In the genomic region with DNA sequence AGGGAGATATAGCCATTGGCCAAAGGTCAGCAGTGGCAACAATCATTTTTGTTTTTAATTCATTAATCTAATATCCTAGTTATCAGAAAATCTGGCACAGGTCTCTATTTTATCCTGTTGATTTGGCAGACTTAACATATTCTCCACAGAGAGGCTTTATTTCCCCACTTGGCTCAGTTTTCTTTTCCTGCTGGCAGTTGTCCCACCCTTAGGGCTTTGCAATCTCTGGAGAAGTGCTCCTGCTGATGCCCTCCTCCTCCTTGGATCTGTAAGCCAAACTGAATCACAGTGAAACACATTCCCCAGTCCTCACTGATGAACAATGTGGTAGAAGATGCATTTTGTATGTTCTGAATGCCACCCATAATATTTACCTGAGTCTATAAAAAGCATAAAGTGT, we compare ENCODE assay signal across 22 cellular contexts.
"Had no signal": no experiment of that assay in that cellular context is flagged by ENCODE, and none has a peak within 500 bp of the region (broad histone marks: within the 10 kb centered on the region; RNA-seq: fewer than 3 reads in every experiment).

No MANE protein-coding gene starts in this region.

- H3K27me3 Mint-ChIP-seq: activated B cell treated with CpG ODN at 0.5 μM for 24 hours; activated CD4-positive, alpha-beta memory T cell treated with anti-CD3 and anti-CD28 coated beads, Interleukin-2, amount 10 ng/mL, durations not matched to agents 7 days and 5 days; activated naive CD4-positive, alpha-beta T cell treated with anti-CD3 and anti-CD28 coated beads, Interleukin-2, amount 10 ng/mL, durations not matched to agents 7 days and 5 days; activated naive CD8-positive, alpha-beta T cell treated with anti-CD3 and anti-CD28 coated beads, Interleukin-2, amount 50 U/mL, for 24 hours; naive thymus-derived CD8-positive, alpha-beta T cell; stimulated activated naive B cell treated with anti-CD40 and anti-IgM and Interleukin-4, amounts not matched to agents 10 μg/mL and 1 μg/mL and 100 μg/mL, for 72 hours had no signal

- H3K27me3 ChIP-seq: body of pancreas, heart right ventricle, pancreas, sigmoid colon, upper lobe of right lung had no signal

- H3K36me3 ChIP-seq: heart right ventricle, pancreas, sigmoid colon, thoracic aorta, upper lobe of right lung had no signal

- H3K4me3 ChIP-seq: body of pancreas, heart right ventricle, pancreas, sigmoid colon, thoracic aorta, upper lobe of right lung had no signal

- H3K4me1 ChIP-seq: sigmoid colon, upper lobe of right lung had no signal

- FAIRE-seq: endometrium, islet of Langerhans, pancreas, TTC549 had no signal

- H3K27ac ChIP-seq: body of pancreas, heart right ventricle, pancreas, sigmoid colon, thoracic aorta, upper lobe of right lung had no signal

- H3K36me3 Mint-ChIP-seq: activated naive CD4-positive, alpha-beta T cell treated with anti-CD3 and anti-CD28 coated beads, Interleukin-2, amount 10 ng/mL, durations not matched to agents 7 days and 5 days; naive thymus-derived CD8-positive, alpha-beta T cell; stimulated activated naive B cell treated with anti-CD40 and anti-IgM and Interleukin-4, amounts not matched to agents 10 μg/mL and 1 μg/mL and 100 μg/mL, for 72 hours had no signal

- ATAC-seq: activated naive CD8-positive, alpha-beta T cell treated with anti-CD3 and anti-CD28 coated beads, Interleukin-2, amount 50 U/mL, for 24 hours; body of pancreas; heart right ventricle; naive thymus-derived CD8-positive, alpha-beta T cell; pancreas; stimulated activated naive B cell treated with anti-CD40 and anti-IgM and Interleukin-4, amounts not matched to agents 10 μg/mL and 1 μg/mL and 100 μg/mL, for 72 hours; upper lobe of right lung had no signal

- H3K4me1 Mint-ChIP-seq: activated B cell treated with CpG ODN at 0.5 μM for 24 hours; activated CD4-positive, alpha-beta memory T cell treated with anti-CD3 and anti-CD28 coated beads, Interleukin-2, amount 10 ng/mL, durations not matched to agents 7 days and 5 days; activated naive CD4-positive, alpha-beta T cell treated with anti-CD3 and anti-CD28 coated beads, Interleukin-2, amount 10 ng/mL, durations not matched to agents 7 days and 5 days; activated naive CD8-positive, alpha-beta T cell treated with anti-CD3 and anti-CD28 coated beads, Interleukin-2, amount 50 U/mL, for 24 hours; naive thymus-derived CD8-positive, alpha-beta T cell; stimulated activated naive B cell treated with anti-CD40 and anti-IgM and Interleukin-4, amounts not matched to agents 10 μg/mL and 1 μg/mL and 100 μg/mL, for 72 hours had no signal

- H3K4me3 Mint-ChIP-seq: activated B cell treated with CpG ODN at 0.5 μM for 24 hours; activated CD4-positive, alpha-beta memory T cell treated with anti-CD3 and anti-CD28 coated beads, Interleukin-2, amount 10 ng/mL, durations not matched to agents 7 days and 5 days; activated naive CD4-positive, alpha-beta T cell treated with anti-CD3 and anti-CD28 coated beads, Interleukin-2, amount 10 ng/mL, durations not matched to agents 7 days and 5 days; activated naive CD8-positive, alpha-beta T cell treated with anti-CD3 and anti-CD28 coated beads, Interleukin-2, amount 50 U/mL, for 24 hours; naive thymus-derived CD8-positive, alpha-beta T cell; stimulated activated naive B cell treated with anti-CD40 and anti-IgM and Interleukin-4, amounts not matched to agents 10 μg/mL and 1 μg/mL and 100 μg/mL, for 72 hours; T-helper 2 cell treated with Interferon-gamma antibody and Interleukin-4, amounts not matched to agents 5 μg/mL and 100 μg/mL, for 36 hours had no signal

- H3K9me3 ChIP-seq: pancreas, sigmoid colon, thoracic aorta, upper lobe of right lung had no signal

- H3K27ac Mint-ChIP-seq: activated B cell treated with CpG ODN at 0.5 μM for 24 hours; activated CD4-positive, alpha-beta memory T cell treated with anti-CD3 and anti-CD28 coated beads, Interleukin-2, amount 10 ng/mL, durations not matched to agents 7 days and 5 days; activated naive CD4-positive, alpha-beta T cell treated with anti-CD3 and anti-CD28 coated beads, Interleukin-2, amount 10 ng/mL, durations not matched to agents 7 days and 5 days; activated naive CD8-positive, alpha-beta T cell treated with anti-CD3 and anti-CD28 coated beads, Interleukin-2, amount 50 U/mL, for 24 hours; naive thymus-derived CD8-positive, alpha-beta T cell; stimulated activated naive B cell treated with anti-CD40 and anti-IgM and Interleukin-4, amounts not matched to agents 10 μg/mL and 1 μg/mL and 100 μg/mL, for 72 hours; T-helper 2 cell treated with Interferon-gamma antibody and Interleukin-4, amounts not matched to agents 5 μg/mL and 100 μg/mL, for 36 hours had no signal

- DNase-seq: activated B cell treated with CpG ODN at 0.5 μM for 24 hours; activated CD4-positive, alpha-beta memory T cell treated with anti-CD3 and anti-CD28 coated beads, Interleukin-2, amount 10 ng/mL, durations not matched to agents 7 days and 5 days; activated CD4-positive, alpha-beta T cell treated with anti-CD3 and anti-CD28 coated beads for 48 hours; activated naive CD4-positive, alpha-beta T cell treated with anti-CD3 and anti-CD28 coated beads, Interleukin-2, amount 10 ng/mL, durations not matched to agents 7 days and 5 days; activated naive CD8-positive, alpha-beta T cell treated with anti-CD3 and anti-CD28 coated beads, Interleukin-2, amount 50 U/mL, for 24 hours; activated T-cell treated with anti-CD3 and anti-CD28 coated beads, Interleukin-2, amount 50 U/mL, for 1 hour; body of pancreas; central memory CD4-positive, alpha-beta T cell; cortex of kidney; heart right ventricle; left cardiac atrium; mesendoderm; naive thymus-derived CD8-positive, alpha-beta T cell; pancreas; sigmoid colon; stimulated activated naive B cell treated with anti-CD40 and anti-IgM and Interleukin-4, amounts not matched to agents 10 μg/mL and 1 μg/mL and 100 μg/mL, for 72 hours; upper lobe of right lung had no signal
